Comparison of ENCODE assay signal across 33 cellular contexts in the genomic region with DNA sequence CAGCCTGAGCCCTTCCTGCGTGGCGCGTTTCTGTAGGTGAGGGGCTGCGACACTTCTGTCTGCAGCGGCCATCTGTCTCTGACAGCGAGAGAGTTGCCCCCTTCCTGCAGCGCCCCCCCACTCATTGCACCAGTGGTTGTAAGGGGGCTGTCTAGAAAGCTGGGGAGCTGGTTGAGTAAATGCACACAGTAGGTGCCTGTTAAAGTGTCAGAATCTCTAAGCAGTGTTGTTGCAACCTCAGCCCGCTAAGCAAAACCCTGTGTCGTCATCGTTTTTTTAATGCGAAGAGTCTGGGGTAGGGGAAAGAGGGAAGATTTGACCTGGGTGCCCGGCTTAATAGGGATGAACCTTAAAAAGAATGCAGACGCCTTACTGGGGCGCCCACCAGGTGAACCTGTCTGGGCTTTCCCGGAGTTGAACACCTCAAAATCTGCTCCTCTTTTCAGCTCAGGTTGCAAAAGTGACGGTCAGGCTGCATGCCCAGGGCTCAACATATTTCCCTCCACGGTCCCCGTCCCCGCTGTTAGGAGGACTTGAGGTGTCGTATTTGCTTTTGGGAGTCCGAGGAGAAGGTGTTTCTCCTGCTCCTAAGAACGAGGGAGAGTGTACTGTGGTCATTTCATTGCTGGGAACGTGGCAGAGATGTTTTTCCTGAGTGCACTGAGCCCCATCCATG. TPM values are rescaled to one million over a fixed set of nuclear protein-coding genes. Genes with fewer than 3 reads are reported as not detected.
DNase-seq lines count a peak whose midpoint lies in the region; ATAC-seq, FAIRE-seq and TF ChIP-seq lines count a peak whose summit lies in the region.
"Had no signal": no experiment of that assay in that cellular context is flagged by ENCODE, and none has a peak within 500 bp of the region (broad histone marks: within the 10 kb centered on the region; RNA-seq: fewer than 3 reads in every experiment).

No MANE protein-coding gene starts in this region.

- H3K36me3 ChIP-seq in left ventricle myocardium inferior (no peaks in the 10 kb centered on the region), right atrium auricular region (no peaks in the 10 kb centered on the region), endothelial cell of umbilical vein (ENCODE audit: control insufficient read depth in 2 of 2, extremely low read depth in 1 of 2, insufficient read depth in 2 of 2, low read length in 2 of 2) (no peaks in the 10 kb centered on the region), testis (ENCODE audit: low read depth, missing control alignments) (no peaks in the 10 kb centered on the region)
- H3K36me3 ChIP-seq: colonic mucosa, HAP-1, heart right ventricle had no signal

- peaks cover 56% of the 10 kb centered on the region for H3K4me1 Mint-ChIP-seq in nephron
- H3K4me1 Mint-ChIP-seq: CD4-positive, alpha-beta memory T cell had no signal

- no peaks in the 10 kb centered on the region for H3K9me1 ChIP-seq in endothelial cell of umbilical vein (replicated peaks; ENCODE audit: control insufficient read depth, extremely low read depth, insufficient read depth, low read length)

- ATAC-seq in GM18519 (IDR thresholded peaks at IDR 0.05; ENCODE audit: low FRiP score, unreplicated experiment): no peak
- no peak for ATAC-seq in GM19328 (IDR thresholded peaks at IDR 0.05; ENCODE audit: unreplicated experiment)
- ATAC-seq: esophagus mucosa; heart right ventricle; naive thymus-derived CD8-positive, alpha-beta T cell; stimulated activated effector memory CD8-positive, alpha-beta T cell treated with anti-CD3 and anti-CD28 coated beads, Interleukin-12 subunit alpha, Interleukin-12 subunit beta, amount 100 ng/mL, for 72 hours had no signal

- CTCF ChIA-PET in endothelial cell of umbilical vein (lab: Charles Lee): no interaction called here

- TF ChIP-seq POLR2A in endothelial cell of umbilical vein (IDR thresholded peaks at IDR 0.05; ENCODE audit: low read depth, low read length) (no peak), testis (IDR thresholded peaks at IDR 0.05) (no peak)

- H3K9ac ChIP-seq in endothelial cell of umbilical vein (replicated peaks; ENCODE audit: extremely low read depth, insufficient read depth, low read length): no peak overlapping the region
- H3K9ac ChIP-seq: parathyroid adenoma had no signal

- no peaks in the 10 kb centered on the region for H3K9me3 Mint-ChIP-seq in nephron
- H3K9me3 Mint-ChIP-seq: activated T-helper 1 cell treated with anti-CD3 and anti-CD28 coated beads, Interleukin-12 subunit alpha, Interleukin-12 subunit beta, Interleukin-2, Interleukin-4 antibody, amounts not matched to agents 30 ng/mL and 10 ng/mL and 1 ng/mL, durations not matched to agents 14 hours and 24 hours and 36 hours; stimulated activated effector memory CD8-positive, alpha-beta T cell treated with anti-CD3 and anti-CD28 coated beads, Interleukin-12 subunit alpha, Interleukin-12 subunit beta, amount 100 ng/mL, for 72 hours had no signal

- no peaks in the 10 kb centered on the region for H3K9me3 ChIP-seq in left ventricle myocardium inferior (replicated peaks)
- no peaks in the 10 kb centered on the region for H3K9me3 ChIP-seq in right atrium auricular region
- no peaks in the 10 kb centered on the region for H3K9me3 ChIP-seq in endothelial cell of umbilical vein (replicated peaks; ENCODE audit: control insufficient read depth, insufficient read depth, low read length)
- H3K9me3 ChIP-seq in testis: no peaks in the 10 kb centered on the region
- H3K9me3 ChIP-seq: colonic mucosa, HAP-1, heart right ventricle had no signal

- no peak for DNase-seq in left ventricle myocardium inferior
- no peak for DNase-seq in right atrium auricular region (ENCODE audit: low spot score)
- no peak for DNase-seq in endothelial cell of umbilical vein (ENCODE audit: low read depth, low spot score)
- no peak for DNase-seq in COR-L47 (lab: John Stamatoyannopoulos, UW)
- DNase-seq in testis: no peak
- DNase-seq: 8988T; activated CD4-positive, alpha-beta T cell treated with anti-CD3 and anti-CD28 coated beads, Interleukin-2, amount 50 U/mL, for 4 hours; activated naive CD4-positive, alpha-beta T cell treated with anti-CD3 and anti-CD28 coated beads, Interleukin-2, amount 50 U/mL, for 16 hours; amniotic stem cell; CD4-positive, alpha-beta memory T cell; colonic mucosa; DMS153; effector memory CD4-positive, alpha-beta T cell; foreskin fibroblast; heart right ventricle; KG1; NCI-H1417 treated with DMSO at 0.1 percent for 48 hours; NCI-H2081 treated with DMSO at 0.1 percent for 48 hours; NCI-H446 treated with DMSO at 0.1 percent for 48 hours; stimulated activated CD4-positive, alpha-beta T cell treated with anti-CD3 and anti-CD28 coated beads, Interleukin-12 subunit alpha, Interleukin-12 subunit beta, amount 100 ng/mL, for 4 hours; stimulated activated CD4-positive, alpha-beta T cell treated with anti-CD3 and anti-CD28 coated beads, Interleukin-4, amount 100 ng/mL, for 1 hour; T-helper 1 cell had no signal

- H3K27me3 ChIP-seq in left ventricle myocardium inferior (ENCODE audit: low read depth) (peaks cover 100% of the 10 kb centered on the region), right atrium auricular region (peaks cover 0 to 11% of the 10 kb centered on the region in 2 donors), endothelial cell of umbilical vein (ENCODE audit: control insufficient read depth in 2 of 2, insufficient read depth in 2 of 2, low read length in 2 of 2) (peaks cover 47 to 55% of the 10 kb centered on the region in 2 experiments), testis (no peaks in the 10 kb centered on the region)

- H2AFZ ChIP-seq in endothelial cell of umbilical vein (ENCODE audit: low read depth, low read length): no peak overlapping the region
- H2AFZ ChIP-seq: parathyroid adenoma had no signal

- dilution Hi-C loops in endothelial cell of umbilical vein (cut with MboI; ENCODE audit: extremely low pct_ligation_motif_present, low sequenced_read_pairs): no loop called here

- H3K27ac ChIP-seq in left ventricle myocardium inferior (replicated peaks) (no peak overlapping the region), right atrium auricular region (no peak overlapping the region), endothelial cell of umbilical vein (ENCODE audit: insufficient read depth, low read depth, low read length) (no peak overlapping the region), testis (no peak overlapping the region)
- H3K27ac ChIP-seq: colonic mucosa, heart right ventricle, parathyroid adenoma, RWPE1 had no signal

- H3K79me2 ChIP-seq in endothelial cell of umbilical vein (ENCODE audit: control insufficient read depth, insufficient read depth, low read length): no peaks in the 10 kb centered on the region
- H3K79me2 ChIP-seq: parathyroid adenoma had no signal

- no peaks in the 10 kb centered on the region for H4K20me1 ChIP-seq in endothelial cell of umbilical vein (replicated peaks; ENCODE audit: control insufficient read depth, extremely low read depth, insufficient read depth, low read length)

- intact Hi-C loops in left ventricle myocardium inferior (cut with micrococcal nuclease) (no loop called here), endothelial cell of umbilical vein (cut with micrococcal nuclease) (no loop called here), testis (cut with DNase I; ENCODE audit: low total_unique reads) (no loop called here)

- TF ChIP-seq CTCF in left ventricle myocardium inferior (IDR thresholded peaks at IDR 0.05; ENCODE audit: borderline replicate concordance) (no peak), right atrium auricular region (IDR thresholded peaks at IDR 0.05) (no peak), endothelial cell of umbilical vein (IDR thresholded peaks at IDR 0.05; ENCODE audit: extremely low read depth in 1 of 2, insufficient read depth in 1 of 2, low read depth in 1 of 2, low read length in 2 of 2) (no peak), nephron (IDR thresholded peaks at IDR 0.05; ENCODE audit: unreplicated experiment in 3 of 3) (no peak), testis (IDR thresholded peaks at IDR 0.05) (no peak)

- H3K4me2 ChIP-seq in endothelial cell of umbilical vein (ENCODE audit: insufficient read depth, low read length): no peak overlapping the region

- 19 to 25% methylated on average over 17 to 23 of the region's 23 CpGs for whole genome bisulfite sequencing in testis, 2 donors

- H3K36me3 Mint-ChIP-seq in nephron (ENCODE audit: low read depth): no peaks in the 10 kb centered on the region
- H3K36me3 Mint-ChIP-seq: CD4-positive, alpha-beta memory T cell; naive thymus-derived CD8-positive, alpha-beta T cell; stimulated activated effector memory CD8-positive, alpha-beta T cell treated with anti-CD3 and anti-CD28 coated beads, Interleukin-12 subunit alpha, Interleukin-12 subunit beta, amount 100 ng/mL, for 72 hours had no signal

- H3K27ac Mint-ChIP-seq in nephron: peak overlapping the region in 2 of 3 experiments; percentile 25 to 43
- H3K27ac Mint-ChIP-seq: activated T-helper 1 cell treated with anti-CD3 and anti-CD28 coated beads, Interleukin-12 subunit alpha, Interleukin-12 subunit beta, Interleukin-2, Interleukin-4 antibody, amounts not matched to agents 30 ng/mL and 10 ng/mL and 1 ng/mL, durations not matched to agents 14 hours and 24 hours and 36 hours; CD4-positive, alpha-beta memory T cell; naive thymus-derived CD8-positive, alpha-beta T cell; stimulated activated effector memory CD8-positive, alpha-beta T cell treated with anti-CD3 and anti-CD28 coated beads, Interleukin-12 subunit alpha, Interleukin-12 subunit beta, amount 100 ng/mL, for 72 hours had no signal

- BruUV-seq in endothelial cell of umbilical vein (replicated peaks; lab: Mats Ljungman, UMichigan): no TSS peak

- peak overlapping the region; percentile 49 for H3K4me3 ChIP-seq in left ventricle myocardium inferior
- no peak overlapping the region for H3K4me3 ChIP-seq in right atrium auricular region
- no peak overlapping the region for H3K4me3 ChIP-seq in endothelial cell of umbilical vein (replicated peaks in 1 of 3; ENCODE audit: insufficient read depth in 1 of 3, low read depth in 1 of 3, low read length in 3 of 3)
- peak overlapping the region in 1 of 2 donors; percentile 27 for H3K4me3 ChIP-seq in testis
- H3K4me3 ChIP-seq: colonic mucosa had no signal

- H3K4me1 ChIP-seq in left ventricle myocardium inferior (no peaks in the 10 kb centered on the region), right atrium auricular region (no peaks in the 10 kb centered on the region), endothelial cell of umbilical vein (ENCODE audit: control insufficient read depth, extremely low read depth, insufficient read depth, low read length) (no peaks in the 10 kb centered on the region), testis (no peaks in the 10 kb centered on the region)
- H3K4me1 ChIP-seq: colonic mucosa, HAP-1, heart right ventricle, parathyroid adenoma had no signal

- POLR2A ChIA-PET in endothelial cell of umbilical vein (lab: Charles Lee): interaction anchor here (0.5 kb wide), 1 partner anchor 248 kb away, joined by 6 read pairs; no protein-coding TSS in a partner anchor

- FAIRE-seq in endothelial cell of umbilical vein (lab: Jason Lieb, UNC): no peak
- FAIRE-seq: bronchial epithelial cell had no signal

- H3K27me3 Mint-ChIP-seq in nephron (ENCODE audit: low read depth): peaks cover 86% of the 10 kb centered on the region

- H3K4me3 Mint-ChIP-seq in nephron: peak overlapping the region; percentile 70 to 91 (median 85)
- H3K4me3 Mint-ChIP-seq: activated T-helper 1 cell treated with anti-CD3 and anti-CD28 coated beads, Interleukin-12 subunit alpha, Interleukin-12 subunit beta, Interleukin-2, Interleukin-4 antibody, amounts not matched to agents 30 ng/mL and 10 ng/mL and 1 ng/mL, durations not matched to agents 14 hours and 24 hours and 36 hours; naive thymus-derived CD8-positive, alpha-beta T cell; stimulated activated effector memory CD8-positive, alpha-beta T cell treated with anti-CD3 and anti-CD28 coated beads, Interleukin-12 subunit alpha, Interleukin-12 subunit beta, amount 100 ng/mL, for 72 hours had no signal

RNA-seq across cellular contexts. Expression of a gene that starts 1.0 kb away (rescaled TPM):
- total RNA-seq in left ventricle myocardium inferior: 2.8 TPM
- not detected for total RNA-seq in right atrium auricular region
- not detected in 2 replicates for total RNA-seq in endothelial cell of umbilical vein
- polyA plus RNA-seq in endothelial cell of umbilical vein: not detected in 2 replicates
- polyA plus RNA-seq in endothelial cell of umbilical vein (2011; cell fraction: cytosol; rRNA removed): not detected in 2 replicates
- not detected in 2 replicates for polyA plus RNA-seq in endothelial cell of umbilical vein (2011; cell fraction: nucleus; rRNA removed)
- polyA plus RNA-seq in endothelial cell of umbilical vein (2012): not detected in 2 replicates
- polyA minus RNA-seq in endothelial cell of umbilical vein: 8.3 and 11.2 TPM in 2 replicates
- not detected for polyA minus RNA-seq in endothelial cell of umbilical vein (2011; cell fraction: cytosol; rRNA and poly(A)+ RNA removed)
- polyA minus RNA-seq in endothelial cell of umbilical vein (2011; cell fraction: nucleus; rRNA and poly(A)+ RNA removed): not detected in 2 replicates
- total RNA-seq in testis: 100 to 1,000 TPM in 1 of 2 donors, 10 to 100 TPM in 1; 59.4 to 109 TPM
- 45.6 TPM for polyA plus RNA-seq in testis (ENCODE audit: insufficient read depth, low read depth, low replicate concordance)
- total RNA-seq: activated T-helper 1 cell treated with anti-CD3 and anti-CD28 coated beads, Interleukin-12 subunit alpha, Interleukin-12 subunit beta, Interleukin-2, Interleukin-4 antibody, amounts not matched to agents 30 ng/mL and 10 ng/mL and 1 ng/mL, durations not matched to agents 14 hours and 24 hours and 36 hours; bronchial epithelial cell; CD4-positive, alpha-beta memory T cell; naive thymus-derived CD8-positive, alpha-beta T cell had no signal
- polyA plus RNA-seq: CD4-positive, alpha-beta memory T cell; naive thymus-derived CD8-positive, alpha-beta T cell had no signal

Comparison
In these comparisons a context has a peak if more than half of its experiments do, and no peak if none do; other contexts are left out.
1. RNA of a gene that starts 1.0 kb away (total RNA-seq): 59.4 to 109 TPM in testis; 2.8 TPM in left ventricle myocardium inferior (single experiment), not detected in right atrium auricular region and not detected in endothelial cell of umbilical vein; every median in the first group is over 10 times any median in the second.